In the genomic region with DNA sequence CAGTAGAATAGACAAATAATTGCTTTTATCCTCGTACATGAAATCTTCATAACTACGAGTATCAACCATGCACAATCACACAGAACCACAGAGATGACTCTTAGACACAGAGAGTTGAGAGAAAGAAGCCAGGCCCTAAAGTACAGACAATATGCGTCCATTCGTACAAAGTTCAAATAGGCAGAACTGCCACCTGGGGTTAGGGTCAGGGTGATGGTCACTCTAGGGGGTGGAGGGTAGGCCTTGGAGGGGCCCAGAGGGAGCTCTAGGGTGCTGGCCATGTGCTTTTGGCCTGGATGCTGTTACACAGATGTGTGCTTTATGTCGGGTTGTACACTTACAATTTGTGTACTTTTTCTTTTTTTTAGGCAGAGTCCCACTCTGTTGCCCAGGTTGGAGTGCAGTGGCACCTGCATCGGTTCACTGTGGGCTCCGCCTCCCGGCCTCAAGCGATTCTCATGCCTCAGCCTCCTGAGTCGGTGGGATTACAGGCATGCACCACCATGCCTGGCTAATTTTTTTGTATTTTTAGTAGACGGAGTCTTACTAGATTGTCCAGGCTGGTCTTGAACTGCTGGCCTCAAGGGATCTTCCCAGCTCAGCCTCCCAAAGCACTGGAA, we compare ENCODE assay signal across 24 cellular contexts.
DNase-seq lines count a peak whose midpoint lies in the region; ATAC-seq and TF ChIP-seq lines count a peak whose summit lies in the region.
"Had no signal": no experiment of that assay in that cellular context is flagged by ENCODE, and none has a peak within 500 bp of the region (broad histone marks: within the 10 kb centered on the region; RNA-seq: fewer than 3 reads in every experiment).

No MANE protein-coding gene starts in this region.

- no peak for TF ChIP-seq POLR2A in sigmoid colon (IDR thresholded peaks at IDR 0.05)

- no peak for ATAC-seq in activated CD4-positive, alpha-beta T cell treated with anti-CD3 and anti-CD28 coated beads for 36 hours
- ATAC-seq in HG03108 (IDR thresholded peaks at IDR 0.05; ENCODE audit: unreplicated experiment): no peak
- ATAC-seq: heart right ventricle had no signal

- TF ChIP-seq EP300 in sigmoid colon (IDR thresholded peaks at IDR 0.05): no peak

- H3K27me3 ChIP-seq in sigmoid colon: no peaks in the 10 kb centered on the region
- H3K27me3 ChIP-seq: heart right ventricle had no signal

- peaks cover 7% of the 10 kb centered on the region for H3K9me3 Mint-ChIP-seq in activated CD4-positive, alpha-beta T cell treated with anti-CD3 and anti-CD28 coated beads, Interleukin-2, amount 10 ng/mL, durations not matched to agents 7 days and 5 days
- no peaks in the 10 kb centered on the region for H3K9me3 Mint-ChIP-seq in activated CD4-positive, alpha-beta T cell treated with anti-CD3 and anti-CD28 coated beads for 36 hours (ENCODE audit: low read depth)
- no peaks in the 10 kb centered on the region for H3K9me3 Mint-ChIP-seq in IgD-negative memory B cell
- H3K9me3 Mint-ChIP-seq in dendritic cell treated with granulocyte-macrophage colony-stimulating factor and Interleukin-4, amounts not matched to agents 40 ng/mL and 50 ng/mL, for 4 days: peaks cover 9% of the 10 kb centered on the region
- H3K9me3 Mint-ChIP-seq: activated naive CD4-positive, alpha-beta T cell treated with anti-CD3 and anti-CD28 coated beads, Interleukin-2, amount 50 U/mL, for 24 hours had no signal

- H3K9me3 ChIP-seq in sigmoid colon: no peaks in the 10 kb centered on the region
- H3K9me3 ChIP-seq: heart right ventricle had no signal

- peaks cover 91% of the 10 kb centered on the region for H3K4me1 Mint-ChIP-seq in activated CD4-positive, alpha-beta T cell treated with anti-CD3 and anti-CD28 coated beads, Interleukin-2, amount 10 ng/mL, durations not matched to agents 7 days and 5 days
- peaks cover 66% of the 10 kb centered on the region for H3K4me1 Mint-ChIP-seq in activated CD4-positive, alpha-beta T cell treated with anti-CD3 and anti-CD28 coated beads for 36 hours
- H3K4me1 Mint-ChIP-seq in IgD-negative memory B cell: peaks cover 46 to 58% (median 52%) of the 10 kb centered on the region in 3 donors
- peaks cover 89% of the 10 kb centered on the region for H3K4me1 Mint-ChIP-seq in dendritic cell treated with granulocyte-macrophage colony-stimulating factor and Interleukin-4, amounts not matched to agents 40 ng/mL and 50 ng/mL, for 4 days (ENCODE audit: low read depth)

- CTCF ChIA-PET in activated CD4-positive, alpha-beta T cell treated with anti-CD3 and anti-CD28 coated beads, Interleukin-2, amount 10 ng/mL, durations not matched to agents 7 days and 5 days (lab: Charles Lee): interaction anchor here (1.3 kb wide), 1 partner anchor 9 kb away, joined by 3 read pairs; no protein-coding TSS in a partner anchor
- CTCF ChIA-PET in activated CD4-positive, alpha-beta T cell treated with anti-CD3 and anti-CD28 coated beads for 36 hours (lab: Charles Lee): interaction anchor here (0.7 to 4.6 kb wide), 2 partner anchors 38 to 229 kb away, joined by 3 to 27 read pairs; no protein-coding TSS in a partner anchor

- no peak overlapping the region for H3K4me3 Mint-ChIP-seq in activated CD4-positive, alpha-beta T cell treated with anti-CD3 and anti-CD28 coated beads, Interleukin-2, amount 10 ng/mL, durations not matched to agents 7 days and 5 days
- H3K4me3 Mint-ChIP-seq in activated CD4-positive, alpha-beta T cell treated with anti-CD3 and anti-CD28 coated beads for 36 hours: no peak overlapping the region
- peak overlapping the region in 1 of 4 donors; percentile 45 for H3K4me3 Mint-ChIP-seq in IgD-negative memory B cell
- no peak overlapping the region for H3K4me3 Mint-ChIP-seq in dendritic cell treated with granulocyte-macrophage colony-stimulating factor and Interleukin-4, amounts not matched to agents 40 ng/mL and 50 ng/mL, for 4 days
- H3K4me3 Mint-ChIP-seq: activated naive CD4-positive, alpha-beta T cell treated with anti-CD3 and anti-CD28 coated beads, Interleukin-2, amount 50 U/mL, for 24 hours; central memory CD8-positive, alpha-beta T cell; nephron had no signal

- POLR2A ChIA-PET in activated CD4-positive, alpha-beta T cell treated with anti-CD3 and anti-CD28 coated beads, Interleukin-2, amount 10 ng/mL, durations not matched to agents 7 days and 5 days (lab: Charles Lee): no interaction called here
- POLR2A ChIA-PET in activated CD4-positive, alpha-beta T cell treated with anti-CD3 and anti-CD28 coated beads for 36 hours (lab: Charles Lee): no interaction called here

- H3K27ac ChIP-seq in sigmoid colon: no peak overlapping the region
- H3K27ac ChIP-seq: 22Rv1, epithelial cell of prostate had no signal

- 95% methylated on average over 11 of the region's 11 CpGs for WGBS in sigmoid colon, 2 donors

- no peaks in the 10 kb centered on the region for H3K36me3 ChIP-seq in sigmoid colon
- H3K36me3 ChIP-seq: heart right ventricle had no signal

- peak overlapping the region; percentile 50 for H3K27ac Mint-ChIP-seq in activated CD4-positive, alpha-beta T cell treated with anti-CD3 and anti-CD28 coated beads, Interleukin-2, amount 10 ng/mL, durations not matched to agents 7 days and 5 days
- no peak overlapping the region for H3K27ac Mint-ChIP-seq in activated CD4-positive, alpha-beta T cell treated with anti-CD3 and anti-CD28 coated beads for 36 hours
- peak overlapping the region in 2 of 3 donors; percentile 59 to 82 for H3K27ac Mint-ChIP-seq in IgD-negative memory B cell
- H3K27ac Mint-ChIP-seq in dendritic cell treated with granulocyte-macrophage colony-stimulating factor and Interleukin-4, amounts not matched to agents 40 ng/mL and 50 ng/mL, for 4 days: peak overlapping the region; percentile 95
- H3K27ac Mint-ChIP-seq: activated naive CD4-positive, alpha-beta T cell treated with anti-CD3 and anti-CD28 coated beads, Interleukin-2, amount 50 U/mL, for 24 hours had no signal

- H3K27me3 Mint-ChIP-seq in activated CD4-positive, alpha-beta T cell treated with anti-CD3 and anti-CD28 coated beads, Interleukin-2, amount 10 ng/mL, durations not matched to agents 7 days and 5 days: peaks cover 5% of the 10 kb centered on the region
- peaks cover 2% of the 10 kb centered on the region for H3K27me3 Mint-ChIP-seq in activated CD4-positive, alpha-beta T cell treated with anti-CD3 and anti-CD28 coated beads for 36 hours
- no peaks in the 10 kb centered on the region for H3K27me3 Mint-ChIP-seq in IgD-negative memory B cell
- no peaks in the 10 kb centered on the region for H3K27me3 Mint-ChIP-seq in dendritic cell treated with granulocyte-macrophage colony-stimulating factor and Interleukin-4, amounts not matched to agents 40 ng/mL and 50 ng/mL, for 4 days
- H3K27me3 Mint-ChIP-seq: activated naive CD4-positive, alpha-beta T cell treated with anti-CD3 and anti-CD28 coated beads, Interleukin-2, amount 50 U/mL, for 24 hours; central memory CD8-positive, alpha-beta T cell had no signal

- DNase-seq in activated CD4-positive, alpha-beta T cell treated with anti-CD3 and anti-CD28 coated beads, Interleukin-2, amount 10 ng/mL, durations not matched to agents 7 days and 5 days: no peak
- no peak for DNase-seq in activated CD4-positive, alpha-beta T cell treated with anti-CD3 and anti-CD28 coated beads for 36 hours
- peak; percentile 48 for DNase-seq in sigmoid colon
- DNase-seq in NK-92 (lab: John Stamatoyannopoulos, UW; ENCODE audit: unreplicated experiment): no peak
- no peak for DNase-seq in MV-4-11 (lab: John Stamatoyannopoulos, UW)
- DNase-seq: activated CD4-positive, alpha-beta T cell treated with anti-CD3 and anti-CD28 coated beads for 48 hours; aorta; COR-L47; DMS79; heart right ventricle; KG1; mesendoderm; NCI-H1048; NCI-H187 treated with DMSO at 0.1 percent for 48 hours; NCI-H748 treated with DMSO at 0.1 percent for 48 hours; SIG-M5 had no signal

- H3K4me3 ChIP-seq in sigmoid colon: no peak overlapping the region
- H3K4me3 ChIP-seq: heart right ventricle had no signal

- peaks cover 4% of the 10 kb centered on the region for H3K36me3 Mint-ChIP-seq in activated CD4-positive, alpha-beta T cell treated with anti-CD3 and anti-CD28 coated beads, Interleukin-2, amount 10 ng/mL, durations not matched to agents 7 days and 5 days (ENCODE audit: low read depth)
- no peaks in the 10 kb centered on the region for H3K36me3 Mint-ChIP-seq in activated CD4-positive, alpha-beta T cell treated with anti-CD3 and anti-CD28 coated beads for 36 hours (ENCODE audit: low read depth)
- peaks cover 3% of the 10 kb centered on the region for H3K36me3 Mint-ChIP-seq in IgD-negative memory B cell
- no peaks in the 10 kb centered on the region for H3K36me3 Mint-ChIP-seq in dendritic cell treated with granulocyte-macrophage colony-stimulating factor and Interleukin-4, amounts not matched to agents 40 ng/mL and 50 ng/mL, for 4 days (ENCODE audit: low read depth)
- H3K36me3 Mint-ChIP-seq: activated naive CD4-positive, alpha-beta T cell treated with anti-CD3 and anti-CD28 coated beads, Interleukin-2, amount 50 U/mL, for 24 hours had no signal

- peaks cover 0 to 14% (median 12%) of the 10 kb centered on the region in 4 donors for H3K4me1 ChIP-seq in sigmoid colon

- TF ChIP-seq CTCF in sigmoid colon (IDR thresholded peaks at IDR 0.05): no peak

- intact Hi-C loops in activated CD4-positive, alpha-beta T cell treated with anti-CD3 and anti-CD28 coated beads for 36 hours (cut with DNase I, micrococcal nuclease): loop anchor here in 1 of 2 experiments (5.0 kb wide), 2 partner anchors 43 to 67 kb away; partner anchors contain the start of gene KLF13
- intact Hi-C loops in dendritic cell treated with granulocyte-macrophage colony-stimulating factor and Interleukin-4, amounts not matched to agents 40 ng/mL and 50 ng/mL, for 4 days (cut with micrococcal nuclease): loop anchor here (5.0 kb wide), 2 partner anchors 42 to 177 kb away; no protein-coding TSS in a partner anchor
- intact Hi-C loops in sigmoid colon (cut with DNase I): no loop called here
